In the genomic region with DNA sequence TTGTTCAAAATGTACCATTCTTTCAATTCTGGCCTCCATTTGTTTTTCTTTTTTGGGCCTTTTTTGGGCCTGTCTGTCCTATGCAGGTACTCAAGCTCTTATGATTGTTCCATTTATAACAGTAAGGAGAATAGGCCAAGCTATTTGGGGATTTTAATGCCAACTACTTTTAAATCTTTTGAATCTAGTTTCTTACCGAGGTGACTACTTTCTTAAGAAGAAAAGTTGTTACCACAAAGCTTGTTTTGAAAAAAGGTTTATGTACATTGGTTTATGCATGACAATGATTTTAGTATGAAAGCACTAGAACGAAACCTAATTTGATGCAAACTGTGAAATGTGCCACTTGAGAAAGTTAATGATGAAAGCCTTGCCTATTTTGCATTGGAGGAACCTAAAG, we compare ENCODE assay signal across 16 cellular contexts.
A peak's percentile ranks its signal among the peaks of the same experiment; 100 is the strongest.
DNase-seq lines count a peak whose midpoint lies in the region; ATAC-seq and TF ChIP-seq lines count a peak whose summit lies in the region.
"Had no signal": no experiment of that assay in that cellular context is flagged by ENCODE, and none has a peak within 500 bp of the region (broad histone marks: within the 10 kb centered on the region; RNA-seq: fewer than 3 reads in every experiment).

No MANE protein-coding gene starts in this region.

- H3K23ac ChIP-seq in mesenchymal stem cell (ENCODE audit: low read length in 2 of 2) = no peak overlapping the region

- H2BK5ac ChIP-seq in mesenchymal stem cell (ENCODE audit: low read depth, low read length, poor library complexity, severe bottlenecking) = no peak overlapping the region

- CTCF ChIA-PET in HEK293 (lab: Yijun Ruan, JAX) = interaction anchor here (0.7 to 2.0 kb wide), 4 partner anchors 51 to 555 kb away, joined by 3 to 8 read pairs (median 4); no protein-coding TSS in a partner anchor

- H2BK120ac ChIP-seq in mesenchymal stem cell (ENCODE audit: low read depth, low read length) = no peak overlapping the region

- H3K18ac ChIP-seq in mesenchymal stem cell (ENCODE audit: low read depth in 1 of 2, low read length in 2 of 2) = no peak overlapping the region

- no peaks in the 10 kb centered on the region for H4K20me1 ChIP-seq in smooth muscle cell (ENCODE audit: low read depth)

- peaks cover 31% of the 10 kb centered on the region for H3K4me1 ChIP-seq in HEK293 (ENCODE audit: control insufficient read depth, insufficient read depth, low read length)
- no peaks in the 10 kb centered on the region for H3K4me1 ChIP-seq in ascending aorta
- H3K4me1 ChIP-seq in mesenchymal stem cell (ENCODE audit: control insufficient read depth, insufficient read depth, low read depth, low read length) = no peaks in the 10 kb centered on the region
- H3K4me1 ChIP-seq in smooth muscle cell (ENCODE audit: low read depth) = peaks cover 26% of the 10 kb centered on the region
- H3K4me1 ChIP-seq in BE2C = no peaks in the 10 kb centered on the region
- peaks cover 4% of the 10 kb centered on the region for H3K4me1 ChIP-seq in mucosa of descending colon (ENCODE audit: low read depth)
- peaks cover 0 to 17% (median 6%) of the 10 kb centered on the region in 4 donors for H3K4me1 ChIP-seq in stomach

- no peak overlapping the region for H4K91ac ChIP-seq in mesenchymal stem cell (ENCODE audit: low read length)

- H2BK12ac ChIP-seq in mesenchymal stem cell (ENCODE audit: low read length in 2 of 2) = no peak overlapping the region

- H4K8ac ChIP-seq in mesenchymal stem cell (ENCODE audit: low read length) = no peak overlapping the region

- H2AFZ ChIP-seq in mesenchymal stem cell (ENCODE audit: low read depth, low read length) = no peak overlapping the region
- H2AFZ ChIP-seq in smooth muscle cell (ENCODE audit: low read depth) = peak overlapping the region; percentile 16

- POLR2A ChIA-PET in HEK293 (lab: Yijun Ruan, JAX) = interaction anchor here (1.0 kb wide), 1 partner anchor 276 kb away, joined by 3 read pairs; no protein-coding TSS in a partner anchor

- no peak overlapping the region for H3K14ac ChIP-seq in mesenchymal stem cell (ENCODE audit: low read length in 2 of 2)

- no peaks in the 10 kb centered on the region for H3F3A ChIP-seq in smooth muscle cell (ENCODE audit: low read depth)

- H3K4me3 ChIP-seq in HEK293 (ENCODE audit: low read depth, low read length) (no peak overlapping the region), ascending aorta (peak overlapping the region; percentile 9 to 46), mesenchymal stem cell (ENCODE audit: insufficient read depth in 1 of 2, low read depth in 1 of 2, low read length in 2 of 2) (peak overlapping the region in 1 of 2 experiments; percentile 35), smooth muscle cell (peak overlapping the region; percentile 6), BE2C (ENCODE audit: low read depth, low read length) (no peak overlapping the region), mucosa of descending colon (no peak overlapping the region), stomach (no peak overlapping the region)
- H3K4me3 ChIP-seq: SK-N-MC had no signal

- peak overlapping the region; percentile 31 for H3K9ac ChIP-seq in mesenchymal stem cell (ENCODE audit: low read length)
- H3K9ac ChIP-seq in smooth muscle cell (ENCODE audit: low read depth) = no peak overlapping the region

- DNase-seq in ascending aorta (ENCODE audit: low spot score in 2 of 2) = no peak
- DNase-seq in mesenchymal stem cell = no peak
- no peak for DNase-seq in smooth muscle cell (lab: John Stamatoyannopoulos, UW; ENCODE audit: unreplicated experiment)
- no peak for DNase-seq in NCI-H2171 (lab: John Stamatoyannopoulos, UW)
- DNase-seq in BE2C = no peak
- no peak for DNase-seq in mucosa of descending colon
- DNase-seq in stomach = no peak
- DNase-seq: activated CD4-positive, alpha-beta T cell treated with anti-CD3 and anti-CD28 coated beads, Interleukin-2, amount 10 ng/mL, durations not matched to agents 24 days and 14 days; activated CD8-positive, alpha-beta memory T cell treated with anti-CD3 and anti-CD28 coated beads, Interleukin-2, amount 10 ng/mL, durations not matched to agents 7 days and 5 days; activated naive CD4-positive, alpha-beta T cell treated with anti-CD3 and anti-CD28 coated beads, Interleukin-2, amount 50 U/mL, for 16 hours; H9; NCI-H510A had no signal

- H3K4me2 ChIP-seq in mesenchymal stem cell (ENCODE audit: low read length, poor library complexity, severe bottlenecking) (no peak overlapping the region), smooth muscle cell (peak overlapping the region; percentile 58)

- no peak for TF ChIP-seq EP300 in stomach (IDR thresholded peaks at IDR 0.05)

- H3K27me3 ChIP-seq in ascending aorta (no peaks in the 10 kb centered on the region), mesenchymal stem cell (ENCODE audit: control insufficient read depth in 1 of 2, insufficient read depth in 1 of 2, low read length in 2 of 2) (peaks cover 0 to 5% of the 10 kb centered on the region in 2 experiments), smooth muscle cell (ENCODE audit: low read depth) (peaks cover 7% of the 10 kb centered on the region), BE2C (peaks cover 3% of the 10 kb centered on the region; the same call in 1 of the 2 replicates), stomach (no peaks in the 10 kb centered on the region)
- H3K27me3 ChIP-seq: neutrophil had no signal

- no peaks in the 10 kb centered on the region for H3K79me2 ChIP-seq in smooth muscle cell (ENCODE audit: low read depth)

- H3K36me3 ChIP-seq in HEK293 (ENCODE audit: control insufficient read depth in 2 of 2, insufficient read depth in 1 of 2, low read length in 2 of 2) (no peaks in the 10 kb centered on the region), ascending aorta (no peaks in the 10 kb centered on the region), mesenchymal stem cell (ENCODE audit: control insufficient read depth in 1 of 2, insufficient read depth in 2 of 2, low read depth in 1 of 2, low read length in 2 of 2) (no peaks in the 10 kb centered on the region), smooth muscle cell (ENCODE audit: low read depth) (no peaks in the 10 kb centered on the region), BE2C (no peaks in the 10 kb centered on the region), mucosa of descending colon (ENCODE audit: low read depth) (no peaks in the 10 kb centered on the region), stomach (peaks cover 0 to 3% (median 0%) of the 10 kb centered on the region in 4 donors)
- H3K36me3 ChIP-seq: neutrophil had no signal

- H3K27ac ChIP-seq in HEK293 (ENCODE audit: extremely low read depth, low read depth, low read length) = peak overlapping the region; percentile 51; the same call in 1 of the 2 replicates
- peak overlapping the region; percentile 54 to 60 for H3K27ac ChIP-seq in ascending aorta
- H3K27ac ChIP-seq in mesenchymal stem cell (ENCODE audit: low read length, poor library complexity, severe bottlenecking) = no peak overlapping the region
- H3K27ac ChIP-seq in smooth muscle cell (ENCODE audit: low read depth) = no peak overlapping the region
- peak overlapping the region in 2 of 5 donors; percentile 5 to 19 for H3K27ac ChIP-seq in stomach
- H3K27ac ChIP-seq: neutrophil had no signal

- ATAC-seq in mucosa of descending colon = no peak
- ATAC-seq: activated CD8-positive, alpha-beta memory T cell treated with anti-CD3 and anti-CD28 coated beads, Interleukin-2, amount 10 ng/mL, durations not matched to agents 7 days and 5 days; left lobe of liver had no signal

- H3K4ac ChIP-seq in mesenchymal stem cell (ENCODE audit: low read depth in 1 of 2, low read length in 2 of 2) = no peak overlapping the region

- TF ChIP-seq POLR2A in stomach (IDR thresholded peaks at IDR 0.05) = no peak

- no peak for TF ChIP-seq CTCF in HEK293 (tag by site-specific recombination; IDR thresholded peaks at IDR 0.05)
- TF ChIP-seq CTCF in ascending aorta (IDR thresholded peaks at IDR 0.05) = no peak
- TF ChIP-seq CTCF in smooth muscle cell (IDR thresholded peaks at IDR 0.05; ENCODE audit: borderline replicate concordance, insufficient read depth, poor library complexity, severe bottlenecking) = no peak
- TF ChIP-seq CTCF in BE2C (IDR thresholded peaks at IDR 0.05; ENCODE audit: low read depth, low read length) = no peak
- TF ChIP-seq CTCF in mucosa of descending colon (IDR thresholded peaks at IDR 0.05) = no peak
- no peak for TF ChIP-seq CTCF in stomach (IDR thresholded peaks at IDR 0.05)

- no peak overlapping the region for H2AK5ac ChIP-seq in mesenchymal stem cell (ENCODE audit: low read length, severe bottlenecking)

- intact Hi-C loops in ascending aorta (cut with DNase I) (no loop called here), mucosa of descending colon (cut with DNase I, micrococcal nuclease) (no loop called here), stomach (cut with DNase I; ENCODE audit: low total_unique reads) (no loop called here)

- 78% methylated on average over 2 of the region's 2 CpGs for WGBS in mesenchymal stem cell
- 94% methylated on average over 2 of the region's 2 CpGs for WGBS in smooth muscle cell (ENCODE audit: low lambda C conversion rate)
- WGBS in stomach, 5 donors = 73 to 83% (median 77%) methylated on average over 2 of the region's 2 CpGs

- H3K9me3 ChIP-seq in HEK293 (ENCODE audit: control insufficient read depth, insufficient read depth, low read depth, low read length) (no peaks in the 10 kb centered on the region), ascending aorta (no peaks in the 10 kb centered on the region), mesenchymal stem cell (ENCODE audit: control insufficient read depth, low read length) (no peaks in the 10 kb centered on the region), smooth muscle cell (replicated peaks; ENCODE audit: low read depth) (no peaks in the 10 kb centered on the region), BE2C (no peaks in the 10 kb centered on the region), mucosa of descending colon (no peaks in the 10 kb centered on the region), stomach (no peaks in the 10 kb centered on the region)
- H3K9me3 ChIP-seq: neutrophil had no signal

- no peak overlapping the region for H2BK15ac ChIP-seq in mesenchymal stem cell (ENCODE audit: low read depth, poor library complexity, severe bottlenecking)

- no peaks in the 10 kb centered on the region for H3K79me1 ChIP-seq in mesenchymal stem cell (replicated peaks; ENCODE audit: low read length, poor library complexity, severe bottlenecking)

TF ChIP-seq in HEK293, 187 proteins besides CTCF, POLR2A, EP300 and RAD21 (continues in another document):
- TF ChIP-seq ZFP37 (tag by site-specific recombination; IDR thresholded peaks at IDR 0.05) (no peak), ZNF146 (tag by site-specific recombination; IDR thresholded peaks at IDR 0.05) (no peak), ZNF555 (tag by site-specific recombination; conservative IDR thresholded peaks at IDR 0.05) (no peak), SALL2 (tag by site-specific recombination; IDR thresholded peaks at IDR 0.05; ENCODE audit: borderline replicate concordance) (no peak), MYNN (tag by site-specific recombination; IDR thresholded peaks at IDR 0.05; ENCODE audit: borderline replicate concordance) (no peak), KLF1 (tag by site-specific recombination; IDR thresholded peaks at IDR 0.05) (no peak), ZNF202 (tag by site-specific recombination; IDR thresholded peaks at IDR 0.05; ENCODE audit: borderline replicate concordance) (no peak), ZNF707 (tag by site-specific recombination; IDR thresholded peaks at IDR 0.05) (no peak)

Comparison
In these comparisons a context has a peak if more than half of its experiments do, and no peak if none do; other contexts are left out.
1. H3K27ac ChIP-seq: peak in HEK293 (single experiment) and ascending aorta (2 of 2); none in mesenchymal stem cell (single experiment) and smooth muscle cell (single experiment).
2. H3K4me3 ChIP-seq: peak in ascending aorta (2 of 2) and smooth muscle cell (single experiment); none in HEK293 (single experiment), BE2C (single experiment), mucosa of descending colon (single experiment) and stomach (0 of 4).